In the genomic region with DNA sequence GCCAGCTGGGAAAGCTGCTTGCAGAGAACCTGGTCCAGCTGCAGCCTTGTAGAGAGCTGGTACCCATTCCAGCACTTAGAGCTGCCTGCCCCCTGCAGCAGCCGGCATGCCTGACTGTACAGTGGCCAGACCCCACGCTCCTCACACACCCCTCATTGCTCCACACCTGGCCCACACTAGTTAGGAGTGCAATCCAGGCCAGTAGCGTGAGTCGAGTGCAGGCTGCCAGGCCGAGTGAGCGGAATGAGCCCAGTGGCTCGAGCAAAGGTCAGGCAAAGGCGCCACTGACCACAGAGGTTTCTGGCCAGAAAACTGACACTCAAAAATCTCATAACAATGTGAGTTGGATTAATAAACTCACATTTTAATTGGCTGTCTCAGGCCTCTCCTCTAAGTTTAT, we compare ENCODE assay signal across 20 cellular contexts.
A peak's percentile ranks its signal among the peaks of the same experiment; 100 is the strongest.
DNase-seq lines count a peak whose midpoint lies in the region; ATAC-seq and TF ChIP-seq lines count a peak whose summit lies in the region.
"Had no signal": no experiment of that assay in that cellular context is flagged by ENCODE, and none has a peak within 500 bp of the region (broad histone marks: within the 10 kb centered on the region; RNA-seq: fewer than 3 reads in every experiment).

No MANE protein-coding gene starts in this region.

- DNase-seq in left lobe of liver (ENCODE audit: low spot score) (peak; percentile 89), right lobe of liver (peak; percentile 62 to 89 (median 74)), spleen (peak; percentile 58), aorta (peak in 1 of 2 donors; percentile 27), NCI-H1694 (lab: John Stamatoyannopoulos, UW) (no peak), right cardiac atrium (no peak)
- DNase-seq: 8988T; ACHN; C1 segment of cervical spinal cord; Calu3; CD4-positive, alpha-beta memory T cell; COR-L47; DMS53; DMS79 treated with DMSO at 0.1 percent for 48 hours; GF-D8; HFFc6 had no signal

- intact Hi-C loops in right lobe of liver (cut with DNase I) = no loop called here
- intact Hi-C loops in spleen (cut with DNase I; ENCODE audit: low total_unique reads) = no loop called here
- intact Hi-C loops in aorta (cut with DNase I) = no loop called here
- intact Hi-C loops in right cardiac atrium (cut with DNase I) = no loop called here

- WGBS in right lobe of liver (ENCODE audit: insufficient coverage, low coverage, low lambda C conversion rate, missing lambda C conversion rate) = 40% methylated on average over 2 of the region's 8 CpGs
- WGBS in spleen, 5 donors = 84 to 92% (median 88%) methylated on average over 7 to 8 of the region's 8 CpGs
- WGBS in aorta, 2 donors = 87 to 91% methylated on average over 8 of the region's 8 CpGs
- 81% methylated on average over 8 of the region's 8 CpGs for WGBS in right cardiac atrium

- no peaks in the 10 kb centered on the region for H3K36me3 ChIP-seq in right lobe of liver
- H3K36me3 ChIP-seq in spleen = no peaks in the 10 kb centered on the region
- no peaks in the 10 kb centered on the region for H3K36me3 ChIP-seq in aorta (ENCODE audit: control insufficient read depth in 1 of 2, insufficient read depth in 2 of 2, low read length in 1 of 2)
- H3K36me3 ChIP-seq: HAP-1 had no signal

- no peak overlapping the region for H3K4me3 ChIP-seq in right lobe of liver
- no peak overlapping the region for H3K4me3 ChIP-seq in spleen
- H3K4me3 ChIP-seq in aorta (ENCODE audit: low read length in 2 of 2) = no peak overlapping the region
- H3K4me3 ChIP-seq in right cardiac atrium (ENCODE audit: low read length) = no peak overlapping the region
- H3K4me3 ChIP-seq: A549, GM23338, HAP-1 had no signal

- TF ChIP-seq CTCF in right lobe of liver (IDR thresholded peaks at IDR 0.05) (no peak), spleen (IDR thresholded peaks at IDR 0.05 in 8 of 11, conservative IDR thresholded peaks at IDR 0.05 in 3 of 11) (no peak)

- ATAC-seq in left lobe of liver (peak; percentile 98), right lobe of liver (peak; percentile 95 to 100 (median 98)), aorta (ENCODE audit: low FRiP score) (peak; percentile 22), right cardiac atrium (no peak), HG02884 (IDR thresholded peaks at IDR 0.05; ENCODE audit: unreplicated experiment) (no peak)
- ATAC-seq: A549, GM23338 had no signal

- H3K9me3 ChIP-seq in right lobe of liver (no peaks in the 10 kb centered on the region), spleen (peaks cover 0 to 6% (median 0%) of the 10 kb centered on the region in 8 donors), aorta (ENCODE audit: control insufficient read depth, low read length) (peaks cover 1% of the 10 kb centered on the region), right cardiac atrium (ENCODE audit: control insufficient read depth, low read length) (no peaks in the 10 kb centered on the region)
- H3K9me3 ChIP-seq: A549, HAP-1 had no signal

- no peak overlapping the region for H3K27ac ChIP-seq in right lobe of liver
- H3K27ac ChIP-seq in spleen = no peak overlapping the region
- H3K27ac ChIP-seq in aorta (ENCODE audit: low read depth in 1 of 2, low read length in 2 of 2) = no peak overlapping the region
- no peak overlapping the region for H3K27ac ChIP-seq in right cardiac atrium (ENCODE audit: low read length)
- H3K27ac ChIP-seq: A549 had no signal

- no peak for TF ChIP-seq POLR2A in right lobe of liver (IDR thresholded peaks at IDR 0.05)
- no peak for TF ChIP-seq POLR2A in spleen (IDR thresholded peaks at IDR 0.05)

- no peaks in the 10 kb centered on the region for H3K4me1 ChIP-seq in right lobe of liver
- H3K4me1 ChIP-seq in spleen = no peaks in the 10 kb centered on the region
- no peaks in the 10 kb centered on the region for H3K4me1 ChIP-seq in aorta (ENCODE audit: control insufficient read depth in 1 of 2, insufficient read depth in 2 of 2, low read length in 2 of 2)
- no peaks in the 10 kb centered on the region for H3K4me1 ChIP-seq in right cardiac atrium (ENCODE audit: control insufficient read depth, insufficient read depth, low read length)
- H3K4me1 ChIP-seq: A549, HAP-1 had no signal

- H3K27me3 ChIP-seq in right lobe of liver (no peaks in the 10 kb centered on the region), spleen (replicated peaks in 1 of 7) (no peaks in the 10 kb centered on the region), aorta (ENCODE audit: control insufficient read depth in 1 of 2, insufficient read depth in 2 of 2, low read length in 1 of 2) (no peaks in the 10 kb centered on the region), right cardiac atrium (ENCODE audit: control insufficient read depth, insufficient read depth) (no peaks in the 10 kb centered on the region)

Comparison
In these comparisons a context has a peak if more than half of its experiments do, and no peak if none do; other contexts are left out.
1. ATAC-seq: peak in left lobe of liver (single experiment), right lobe of liver (4 of 4) and aorta (single experiment); none in right cardiac atrium (0 of 2) and HG02884 (single experiment).
2. DNase-seq: peak in left lobe of liver (single experiment), right lobe of liver (3 of 3) and spleen (single experiment); none in NCI-H1694 (single experiment) and right cardiac atrium (0 of 3).